Comparison of ENCODE assay signal across 1 cellular context in genomic region chr12:26239508-26240328, GRCh38.
A peak's percentile ranks its signal among the peaks of the same experiment; 100 is the strongest.
TF ChIP-seq lines count a peak whose summit lies in the region.

No MANE protein-coding gene starts in this region.

TF ChIP-seq in HepG2, 621 proteins besides CTCF, POLR2A, EP300 and RAD21 (continued from another document and continues in another):
- TF ChIP-seq ZNF142 (CRISPR knock-in tag; IDR thresholded peaks at IDR 0.05) (no peak), TEAD2 (CRISPR knock-in tag; IDR thresholded peaks at IDR 0.05) (no peak), PHF8 (CRISPR knock-in tag; IDR thresholded peaks at IDR 0.05) (no peak), ZBTB10 (CRISPR knock-in tag; IDR thresholded peaks at IDR 0.05; ENCODE audit: borderline replicate concordance) (no peak), ZFX (CRISPR knock-in tag; IDR thresholded peaks at IDR 0.05; ENCODE audit: low read depth) (no peak), ZHX1 (CRISPR knock-in tag; IDR thresholded peaks at IDR 0.05; ENCODE audit: low read depth) (no peak), MTA1 (CRISPR knock-in tag; IDR thresholded peaks at IDR 0.05; ENCODE audit: borderline replicate concordance) (no peak), GATA4 (IDR thresholded peaks at IDR 0.05; ENCODE audit: borderline replicate concordance, low read depth) (peak; percentile 43; the same call in 1 of the 2 replicates), SUZ12 (IDR thresholded peaks at IDR 0.05; ENCODE audit: low read depth, low read length) (no peak), ZNF230 (CRISPR knock-in tag; IDR thresholded peaks at IDR 0.05) (no peak), ZNF629 (CRISPR knock-in tag; conservative IDR thresholded peaks at IDR 0.05) (no peak), SRSF4 (IDR thresholded peaks at IDR 0.05; ENCODE audit: low read depth, low read length, poor library complexity, severe bottlenecking) (no peak), TSC22D2 (CRISPR knock-in tag; IDR thresholded peaks at IDR 0.05; ENCODE audit: borderline replicate concordance) (no peak), ETV5 (CRISPR knock-in tag; IDR thresholded peaks at IDR 0.05; ENCODE audit: borderline replicate concordance) (no peak), XRCC5 (optimal IDR thresholded peaks at IDR 0.05; ENCODE audit: low read length) (no peak), ZNF556 (CRISPR knock-in tag; IDR thresholded peaks at IDR 0.05; ENCODE audit: borderline replicate concordance) (no peak), TGIF2 (CRISPR knock-in tag; IDR thresholded peaks at IDR 0.05) (no peak), ZNF331 (CRISPR knock-in tag; IDR thresholded peaks at IDR 0.05) (0 out of 2 replicates have a peak, but pooled peaks have one; percentile 45), ZBTB4 (CRISPR knock-in tag; IDR thresholded peaks at IDR 0.05; ENCODE audit: borderline replicate concordance) (no peak), NFAT5 (CRISPR knock-in tag; IDR thresholded peaks at IDR 0.05) (no peak), JUN (CRISPR knock-in tag; IDR thresholded peaks at IDR 0.05) (no peak), RBFOX2 (IDR thresholded peaks at IDR 0.05; ENCODE audit: low read depth, low read length) (no peak), KDM2A (CRISPR knock-in tag; IDR thresholded peaks at IDR 0.05; ENCODE audit: borderline replicate concordance, low read depth) (no peak), STAT6 (CRISPR knock-in tag; IDR thresholded peaks at IDR 0.05; ENCODE audit: borderline replicate concordance) (no peak), GMEB1 (CRISPR knock-in tag; IDR thresholded peaks at IDR 0.05; ENCODE audit: borderline replicate concordance) (no peak), ISL2 (CRISPR knock-in tag; IDR thresholded peaks at IDR 0.05) (peak; percentile 54; the same call in 1 of the 2 replicates), CHD4 (IDR thresholded peaks at IDR 0.05; ENCODE audit: borderline replicate concordance, low read length) (no peak)
